In genomic region chr14:90654831-90655276, GRCh38 we compare ENCODE assay signal across 15 cellular contexts.
DNase-seq lines count a peak whose midpoint lies in the region; ATAC-seq and TF ChIP-seq lines count a peak whose summit lies in the region.
"Had no signal": no experiment of that assay in that cellular context is flagged by ENCODE, and none has a peak within 500 bp of the region (broad histone marks: within the 10 kb centered on the region; RNA-seq: fewer than 3 reads in every experiment).

No MANE protein-coding gene starts in this region.

- no peak overlapping the region for H2AFZ ChIP-seq in mammary epithelial cell (ENCODE audit: low read depth, low read length)
- no peak overlapping the region for H2AFZ ChIP-seq in neuronal stem cell (ENCODE audit: low read length)

- CTCF ChIA-PET in MCF 10A (lab: Yijun Ruan, JAX): interaction anchor here (0.9 kb wide), 1 partner anchor 42 kb away, joined by 3 read pairs; no protein-coding TSS in a partner anchor
- CTCF ChIA-PET in mammary epithelial cell (lab: Charles Lee; ENCODE audit: low non-redundant PET): no interaction called here

- H3K4me1 Mint-ChIP-seq in MCF 10A (ENCODE audit: insufficient read depth, unreplicated experiment): peaks cover 11% of the 10 kb centered on the region
- H3K4me1 Mint-ChIP-seq in dendritic cell treated with granulocyte-macrophage colony-stimulating factor and Interleukin-4, amounts not matched to agents 40 ng/mL and 50 ng/mL, for 4 days (ENCODE audit: low read depth): peaks cover 28% of the 10 kb centered on the region
- peaks cover 10 to 11% of the 10 kb centered on the region in 2 donors for H3K4me1 Mint-ChIP-seq in stimulated activated naive B cell treated with anti-CD40 and anti-IgM and Interleukin-4, amounts not matched to agents 10 μg/mL and 1 μg/mL and 100 μg/mL, for 72 hours

- TF ChIP-seq CTCF in MCF 10A (IDR thresholded peaks at IDR 0.05; ENCODE audit: unreplicated experiment) (no peak), mammary epithelial cell (conservative IDR thresholded peaks at IDR 0.05 in 1 of 2, IDR thresholded peaks at IDR 0.05 in 1 of 2; ENCODE audit: extremely low read depth in 1 of 2, insufficient read depth in 1 of 2, low read depth in 1 of 2, low read length in 2 of 2) (no peak)

- no peak overlapping the region for H3K14ac ChIP-seq in neuronal stem cell (ENCODE audit: low read length)

- ATAC-seq in aorta (ENCODE audit: low FRiP score): peak; percentile 62
- ATAC-seq in stimulated activated naive B cell treated with anti-CD40 and anti-IgM and Interleukin-4, amounts not matched to agents 10 μg/mL and 1 μg/mL and 100 μg/mL, for 72 hours (replicated peaks): no peak
- ATAC-seq: activated CD8-positive, alpha-beta T cell treated with anti-CD3 and anti-CD28 coated beads, Interleukin-2, amount 10 ng/mL, durations not matched to agents 7 days and 5 days; left lobe of liver; natural killer cell; right cardiac atrium had no signal

- H2BK15ac ChIP-seq in neuronal stem cell (ENCODE audit: low read length): no peak overlapping the region

- in situ Hi-C loops in mammary epithelial cell (cut with MboI; ENCODE audit: low sequenced_read_pairs in 2 of 2): no loop called here

- H3K27ac ChIP-seq in mammary epithelial cell (ENCODE audit: insufficient read depth, low read depth, low read length): no peak overlapping the region
- no peak overlapping the region for H3K27ac ChIP-seq in neuronal stem cell (replicated peaks; ENCODE audit: low read length)
- peak overlapping the region in 1 of 2 donors; percentile 11 for H3K27ac ChIP-seq in aorta (ENCODE audit: low read depth in 1 of 2, low read length in 2 of 2)
- H3K27ac ChIP-seq: vagina had no signal

- H3K4ac ChIP-seq in neuronal stem cell (ENCODE audit: low read length): no peak overlapping the region

- intact Hi-C loops in MCF 10A (cut with micrococcal nuclease) (no loop called here), mammary epithelial cell (cut with micrococcal nuclease) (no loop called here), aorta (cut with DNase I) (no loop called here)
- intact Hi-C loops in dendritic cell treated with granulocyte-macrophage colony-stimulating factor and Interleukin-4, amounts not matched to agents 40 ng/mL and 50 ng/mL, for 4 days (cut with micrococcal nuclease): no loop called here

- H3K27me3 Mint-ChIP-seq in MCF 10A (ENCODE audit: insufficient read depth, unreplicated experiment): no peaks in the 10 kb centered on the region
- peaks cover 4% of the 10 kb centered on the region for H3K27me3 Mint-ChIP-seq in dendritic cell treated with granulocyte-macrophage colony-stimulating factor and Interleukin-4, amounts not matched to agents 40 ng/mL and 50 ng/mL, for 4 days
- peaks cover 0 to 5% of the 10 kb centered on the region in 2 donors for H3K27me3 Mint-ChIP-seq in stimulated activated naive B cell treated with anti-CD40 and anti-IgM and Interleukin-4, amounts not matched to agents 10 μg/mL and 1 μg/mL and 100 μg/mL, for 72 hours

- peak overlapping the region; percentile 55 for H3K18ac ChIP-seq in neuronal stem cell (ENCODE audit: low read length)

- no peak overlapping the region for H2AK5ac ChIP-seq in neuronal stem cell (ENCODE audit: low read depth, low read length)

- H3K27me3 ChIP-seq in mammary epithelial cell (ENCODE audit: insufficient read depth, low read length) (no peaks in the 10 kb centered on the region), neuronal stem cell (ENCODE audit: control insufficient read depth in 3 of 3, insufficient read depth in 3 of 3, low read depth in 1 of 3, low read length in 3 of 3) (no peaks in the 10 kb centered on the region), aorta (ENCODE audit: control insufficient read depth in 1 of 2, insufficient read depth in 2 of 2, low read length in 1 of 2) (no peaks in the 10 kb centered on the region)
- H3K27me3 ChIP-seq: vagina had no signal

- H3K9ac ChIP-seq in mammary epithelial cell (ENCODE audit: insufficient read depth, low read length) (no peak overlapping the region), neuronal stem cell (ENCODE audit: low read depth, low read length, poor library complexity) (no peak overlapping the region)

- no peak overlapping the region for H4K91ac ChIP-seq in neuronal stem cell (ENCODE audit: low read depth, low read length, poor library complexity)

- H3K9me3 Mint-ChIP-seq in MCF 10A (ENCODE audit: unreplicated experiment): no peaks in the 10 kb centered on the region
- H3K9me3 Mint-ChIP-seq in dendritic cell treated with granulocyte-macrophage colony-stimulating factor and Interleukin-4, amounts not matched to agents 40 ng/mL and 50 ng/mL, for 4 days: no peaks in the 10 kb centered on the region
- H3K9me3 Mint-ChIP-seq in stimulated activated naive B cell treated with anti-CD40 and anti-IgM and Interleukin-4, amounts not matched to agents 10 μg/mL and 1 μg/mL and 100 μg/mL, for 72 hours: no peaks in the 10 kb centered on the region
- H3K9me3 Mint-ChIP-seq: natural killer cell had no signal

- H3K79me1 ChIP-seq in neuronal stem cell (ENCODE audit: low read depth, low read length): no peaks in the 10 kb centered on the region

- peak overlapping the region; percentile 69 for H3K23ac ChIP-seq in neuronal stem cell (ENCODE audit: low read depth, low read length, poor library complexity)

- H3K36me3 Mint-ChIP-seq in MCF 10A (ENCODE audit: insufficient read depth, unreplicated experiment): no peaks in the 10 kb centered on the region
- peaks cover 41% of the 10 kb centered on the region for H3K36me3 Mint-ChIP-seq in dendritic cell treated with granulocyte-macrophage colony-stimulating factor and Interleukin-4, amounts not matched to agents 40 ng/mL and 50 ng/mL, for 4 days (ENCODE audit: low read depth)
- no peaks in the 10 kb centered on the region for H3K36me3 Mint-ChIP-seq in stimulated activated naive B cell treated with anti-CD40 and anti-IgM and Interleukin-4, amounts not matched to agents 10 μg/mL and 1 μg/mL and 100 μg/mL, for 72 hours
- H3K36me3 Mint-ChIP-seq: natural killer cell had no signal

- WGBS in mammary epithelial cell (ENCODE audit: low coverage, missing lambda C conversion rate): 43% methylated on average over 8 of the region's 8 CpGs
- WGBS in neuronal stem cell (ENCODE audit: extremely low coverage in 2 of 2, insufficient read length in 2 of 2, insufficient replicate concordance in 1 of 2), 2 donors: no CpG with 5 or more reads among the region's 8 CpGs
- 19 to 24% methylated on average over 8 of the region's 8 CpGs for WGBS in aorta, 2 donors

- H3K4me2 ChIP-seq in mammary epithelial cell (ENCODE audit: insufficient read depth, low read depth, low read length) (no peak overlapping the region), neuronal stem cell (ENCODE audit: insufficient read depth, low read length, poor library complexity, severe bottlenecking) (no peak overlapping the region)

- no peaks in the 10 kb centered on the region for H4K20me1 ChIP-seq in mammary epithelial cell (ENCODE audit: insufficient read depth, low read length)

- no peaks in the 10 kb centered on the region for H3K79me2 ChIP-seq in mammary epithelial cell (ENCODE audit: insufficient read depth, low read length)

- POLR2A ChIA-PET in MCF 10A (lab: Yijun Ruan, JAX): interaction anchor here (1.1 kb wide), 1 partner anchor 14 kb away, joined by 4 read pairs; no protein-coding TSS in a partner anchor

- H3K4me1 ChIP-seq in mammary epithelial cell (ENCODE audit: insufficient read depth, low read length): peaks cover 8% of the 10 kb centered on the region
- H3K4me1 ChIP-seq in neuronal stem cell (ENCODE audit: control insufficient read depth in 2 of 2, insufficient read depth in 1 of 2, low read depth in 1 of 2, low read length in 2 of 2): peaks cover 9 to 11% of the 10 kb centered on the region in 2 donors
- H3K4me1 ChIP-seq in aorta (ENCODE audit: control insufficient read depth in 1 of 2, insufficient read depth in 2 of 2, low read length in 2 of 2): peaks cover 0 to 4% of the 10 kb centered on the region in 2 donors
- H3K4me1 ChIP-seq: vagina had no signal

- H3K4me3 Mint-ChIP-seq in MCF 10A (ENCODE audit: unreplicated experiment): no peak overlapping the region
- no peak overlapping the region for H3K4me3 Mint-ChIP-seq in dendritic cell treated with granulocyte-macrophage colony-stimulating factor and Interleukin-4, amounts not matched to agents 40 ng/mL and 50 ng/mL, for 4 days
- no peak overlapping the region for H3K4me3 Mint-ChIP-seq in stimulated activated naive B cell treated with anti-CD40 and anti-IgM and Interleukin-4, amounts not matched to agents 10 μg/mL and 1 μg/mL and 100 μg/mL, for 72 hours
- H3K4me3 Mint-ChIP-seq: activated CD8-positive, alpha-beta T cell treated with anti-CD3 and anti-CD28 coated beads, Interleukin-2, amount 10 ng/mL, durations not matched to agents 7 days and 5 days; natural killer cell had no signal

- H3K27ac Mint-ChIP-seq in MCF 10A (ENCODE audit: low read depth, unreplicated experiment): peak overlapping the region; percentile 62
- H3K27ac Mint-ChIP-seq in dendritic cell treated with granulocyte-macrophage colony-stimulating factor and Interleukin-4, amounts not matched to agents 40 ng/mL and 50 ng/mL, for 4 days: peak overlapping the region; percentile 11
- no peak overlapping the region for H3K27ac Mint-ChIP-seq in stimulated activated naive B cell treated with anti-CD40 and anti-IgM and Interleukin-4, amounts not matched to agents 10 μg/mL and 1 μg/mL and 100 μg/mL, for 72 hours
- H3K27ac Mint-ChIP-seq: activated CD8-positive, alpha-beta T cell treated with anti-CD3 and anti-CD28 coated beads, Interleukin-2, amount 10 ng/mL, durations not matched to agents 7 days and 5 days; natural killer cell had no signal

- H2BK120ac ChIP-seq in neuronal stem cell (ENCODE audit: low read depth, low read length): no peak overlapping the region

- dilution Hi-C loops in mammary epithelial cell (cut with HindIII; ENCODE audit: low sequenced_read_pairs): no loop called here

- H3K36me3 ChIP-seq in mammary epithelial cell (ENCODE audit: insufficient read depth, low read length): no peaks in the 10 kb centered on the region
- H3K36me3 ChIP-seq in neuronal stem cell (replicated peaks in 1 of 2; ENCODE audit: control insufficient read depth in 2 of 2, insufficient read depth in 2 of 2, low read length in 2 of 2): peaks cover 3 to 34% of the 10 kb centered on the region in 2 donors
- H3K36me3 ChIP-seq in aorta (ENCODE audit: control insufficient read depth in 1 of 2, insufficient read depth in 2 of 2, low read length in 1 of 2): peaks cover 0 to 3% of the 10 kb centered on the region in 2 donors
- H3K36me3 ChIP-seq: vagina had no signal

- no peak overlapping the region for H2BK12ac ChIP-seq in neuronal stem cell (ENCODE audit: low read length)

- DNase-seq in MCF 10A (ENCODE audit: unreplicated experiment) (peak; percentile 69), mammary epithelial cell (no peak), neuronal stem cell (ENCODE audit: low spot score) (no peak), aorta (no peak), COLO829 (ENCODE audit: low spot score) (no peak)
- no peak for DNase-seq in activated CD4-positive, alpha-beta T cell treated with anti-CD3 and anti-CD28 coated beads, Interleukin-2, amount 50 U/mL, for 4 hours
- no peak for DNase-seq in stimulated activated naive B cell treated with anti-CD40 and anti-IgM and Interleukin-4, amounts not matched to agents 10 μg/mL and 1 μg/mL and 100 μg/mL, for 72 hours
- DNase-seq: activated CD8-positive, alpha-beta T cell treated with anti-CD3 and anti-CD28 coated beads, Interleukin-2, amount 10 ng/mL, durations not matched to agents 7 days and 5 days; hippocampal formation; natural killer cell; right cardiac atrium; stimulated activated CD4-positive, alpha-beta T cell treated with anti-CD3 and anti-CD28 coated beads, Interleukin-2, amount 100 ng/mL, for 48 hours had no signal

- H4K8ac ChIP-seq in neuronal stem cell (ENCODE audit: low read depth, low read length): no peak overlapping the region

- H3K9me3 ChIP-seq in mammary epithelial cell (replicated peaks; ENCODE audit: insufficient read depth, low read length): no peaks in the 10 kb centered on the region
- no peaks in the 10 kb centered on the region for H3K9me3 ChIP-seq in neuronal stem cell (replicated peaks in 1 of 2; ENCODE audit: control insufficient read depth in 2 of 2, insufficient read depth in 1 of 2, low read depth in 1 of 2, low read length in 2 of 2)
- no peaks in the 10 kb centered on the region for H3K9me3 ChIP-seq in aorta (ENCODE audit: control insufficient read depth, low read length)
- H3K9me3 ChIP-seq: vagina had no signal

- no peak overlapping the region for H3K4me3 ChIP-seq in mammary epithelial cell (replicated peaks in 1 of 3; ENCODE audit: insufficient read depth in 1 of 3, low read depth in 2 of 3, low read length in 3 of 3)
- no peak overlapping the region for H3K4me3 ChIP-seq in neuronal stem cell (ENCODE audit: low read length in 2 of 2)
- no peak overlapping the region for H3K4me3 ChIP-seq in aorta (ENCODE audit: low read length in 2 of 2)
- H3K4me3 ChIP-seq: vagina had no signal

- BruUV-seq in MCF 10A (replicated peaks; lab: Mats Ljungman, UMichigan) (no TSS peak), mammary epithelial cell (replicated peaks; lab: Mats Ljungman, UMichigan) (no TSS peak)

- H2BK5ac ChIP-seq in neuronal stem cell (ENCODE audit: low read length): no peak overlapping the region
